In the genomic region with DNA sequence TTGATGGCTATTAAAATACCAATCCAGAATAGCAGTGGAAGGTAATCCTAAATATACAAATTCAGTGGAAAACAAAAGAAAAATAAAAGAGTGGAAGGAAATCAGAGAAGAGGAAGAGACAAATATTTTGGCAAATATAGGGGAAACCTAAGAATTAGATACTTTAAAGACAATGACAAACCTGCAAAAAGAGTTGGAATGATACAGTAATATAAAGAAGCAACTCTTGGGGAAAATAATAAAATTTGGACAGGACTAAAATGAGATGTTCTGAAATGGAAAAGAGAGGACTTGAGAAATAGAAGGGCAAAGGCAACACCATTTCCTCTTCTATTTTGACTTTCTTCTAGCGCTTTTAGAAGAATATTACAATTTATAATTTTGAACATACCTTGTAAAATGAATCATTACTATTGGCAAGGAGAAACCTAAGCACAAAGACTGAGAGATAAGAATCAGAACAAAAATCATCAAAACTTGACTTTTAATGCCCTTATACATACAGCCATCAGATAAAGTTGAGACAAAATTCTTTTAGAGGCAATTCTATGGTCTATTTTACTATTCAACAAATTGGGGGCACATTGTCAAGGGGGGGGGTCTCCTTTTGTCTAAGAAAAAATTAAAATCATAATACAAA, we compare ENCODE assay signal across 28 cellular contexts. TPM values are rescaled to one million over a fixed set of nuclear protein-coding genes. Genes with fewer than 3 reads are reported as not detected.
DNase-seq lines count a peak whose midpoint lies in the region; FAIRE-seq and TF ChIP-seq lines count a peak whose summit lies in the region.
"Had no signal": no experiment of that assay in that cellular context is flagged by ENCODE, and none has a peak within 500 bp of the region (broad histone marks: within the 10 kb centered on the region; RNA-seq: fewer than 3 reads in every experiment).

No MANE protein-coding gene starts in this region.

- H3K4me1 ChIP-seq in Loucy (ENCODE audit: insufficient read depth, low read length, poor library complexity, severe bottlenecking) (peaks cover 83% of the 10 kb centered on the region), mammary epithelial cell (ENCODE audit: insufficient read depth, low read length) (peaks cover 31% of the 10 kb centered on the region), mucosa of rectum (ENCODE audit: control insufficient read depth in 2 of 2, insufficient read depth in 2 of 2, low read length in 2 of 2) (peaks cover 6 to 22% of the 10 kb centered on the region in 2 donors)
- H3K4me1 ChIP-seq: psoas muscle had no signal

- BruUV-seq in mammary epithelial cell (replicated peaks; lab: Mats Ljungman, UMichigan), result no TSS peak

- H3K36me3 ChIP-seq in Loucy (ENCODE audit: insufficient read depth, low read length) (no peaks in the 10 kb centered on the region), mammary epithelial cell (ENCODE audit: insufficient read depth, low read length) (peaks cover 2% of the 10 kb centered on the region), mucosa of rectum (ENCODE audit: control insufficient read depth in 2 of 2, insufficient read depth in 2 of 2, low read length in 2 of 2) (peaks cover 0 to 3% of the 10 kb centered on the region in 2 donors)

- peak overlapping the region; percentile 77 for H3K4me3 ChIP-seq in Loucy (ENCODE audit: low read length, poor library complexity, severe bottlenecking)
- peak overlapping the region in 2 of 3 experiments; percentile 75 to 86 for H3K4me3 ChIP-seq in mammary epithelial cell (replicated peaks in 1 of 3; ENCODE audit: insufficient read depth in 1 of 3, low read depth in 2 of 3, low read length in 3 of 3)
- H3K4me3 ChIP-seq in mucosa of rectum (ENCODE audit: low read length in 2 of 2), result peak overlapping the region; percentile 85 to 87
- no peak overlapping the region for H3K4me3 ChIP-seq in dorsolateral prefrontal cortex
- H3K4me3 ChIP-seq: GM23248, K562, psoas muscle had no signal

- FAIRE-seq in H54 (lab: Jason Lieb, UNC), result peak; percentile 50
- FAIRE-seq: bronchial epithelial cell, HTR-8/SVneo had no signal

- H3F3A ChIP-seq in Loucy (ENCODE audit: low read depth), result no peaks in the 10 kb centered on the region

- H3K27me3 ChIP-seq in Loucy (ENCODE audit: insufficient read depth, low read length, poor library complexity, severe bottlenecking), result no peaks in the 10 kb centered on the region
- H3K27me3 ChIP-seq in mammary epithelial cell (ENCODE audit: insufficient read depth, low read length), result no peaks in the 10 kb centered on the region
- H3K27me3 ChIP-seq in mucosa of rectum (ENCODE audit: control insufficient read depth in 2 of 2, insufficient read depth in 2 of 2, low read length in 2 of 2), result no peaks in the 10 kb centered on the region
- no peaks in the 10 kb centered on the region for H3K27me3 ChIP-seq in dorsolateral prefrontal cortex

- peak overlapping the region; percentile 86 for H3K27ac ChIP-seq in mammary epithelial cell (ENCODE audit: insufficient read depth, low read depth, low read length)
- H3K27ac ChIP-seq in mucosa of rectum (ENCODE audit: low read depth in 2 of 2, low read length in 2 of 2), result peak overlapping the region in 1 of 2 donors; percentile 29
- no peak overlapping the region for H3K27ac ChIP-seq in dorsolateral prefrontal cortex
- H3K27ac ChIP-seq: GM23248, psoas muscle, RWPE1 had no signal

- no peak for TF ChIP-seq POLR2A in H54 (IDR thresholded peaks at IDR 0.05; ENCODE audit: low read depth, low read length)

- intact Hi-C loops in mammary epithelial cell (cut with micrococcal nuclease), result loop anchor here (10.0 kb wide), 1 partner anchor 223 kb away; no protein-coding TSS in a partner anchor
- intact Hi-C loops in dorsolateral prefrontal cortex (cut with DNase I), result no loop called here

- H3K4me2 ChIP-seq in Loucy (ENCODE audit: low read depth, low read length, poor library complexity, severe bottlenecking) (peak overlapping the region; percentile 78), mammary epithelial cell (ENCODE audit: insufficient read depth, low read depth, low read length) (peak overlapping the region; percentile 82)

- WGBS in mammary epithelial cell (ENCODE audit: low coverage, missing lambda C conversion rate), result 90% methylated on average over 1 of the region's 1 CpG

- dilution Hi-C loops in mammary epithelial cell (cut with HindIII; ENCODE audit: low sequenced_read_pairs), result no loop called here

- in situ Hi-C loops in mammary epithelial cell (cut with MboI; ENCODE audit: low sequenced_read_pairs in 2 of 2), result loop anchor here in 1 of 2 donors (10.0 kb wide), 1 partner anchor 57 kb away; a partner anchor contains a TSS

- H3K9ac ChIP-seq in Loucy (ENCODE audit: low read depth, low read length, poor library complexity, severe bottlenecking), result peak overlapping the region; percentile 76
- H3K9ac ChIP-seq in mammary epithelial cell (ENCODE audit: insufficient read depth, low read length), result no peak overlapping the region
- H3K9ac ChIP-seq in mucosa of rectum (ENCODE audit: low read depth in 1 of 2, low read length in 2 of 2), result peak overlapping the region; percentile 9 to 59
- H3K9ac ChIP-seq: GM23248 had no signal

- H2AFZ ChIP-seq in Loucy (ENCODE audit: low read length), result no peak overlapping the region
- no peak overlapping the region for H2AFZ ChIP-seq in mammary epithelial cell (ENCODE audit: low read depth, low read length)
- H2AFZ ChIP-seq: GM23248 had no signal

- peaks cover 100% of the 10 kb centered on the region for H3K79me2 ChIP-seq in Loucy (ENCODE audit: insufficient read depth, low read length)
- H3K79me2 ChIP-seq in mammary epithelial cell (ENCODE audit: insufficient read depth, low read length), result peaks cover 90% of the 10 kb centered on the region

- CTCF ChIA-PET in mammary epithelial cell (lab: Charles Lee; ENCODE audit: low non-redundant PET), result no interaction called here

- DNase-seq in H54 (ENCODE audit: insufficient read length, low spot score), result no peak
- no peak for DNase-seq in mammary epithelial cell
- DNase-seq in medulla oblongata (ENCODE audit: extremely low spot score), result no peak
- no peak for DNase-seq in dorsolateral prefrontal cortex
- DNase-seq in stimulated activated CD4-positive, alpha-beta T cell treated with anti-CD3 and anti-CD28 coated beads, Interleukin-2, amount 100 ng/mL, for 48 hours, result no peak
- DNase-seq in OCI-M1 (lab: John Stamatoyannopoulos, UW), result no peak
- DNase-seq: activated B cell treated with CpG ODN at 0.5 μM for 24 hours; activated CD8-positive, alpha-beta memory T cell treated with anti-CD3 and anti-CD28 coated beads, Interleukin-2, amount 10 ng/mL, durations not matched to agents 7 days and 5 days; anterior cingulate cortex; effector CD8-positive, alpha-beta T cell; erythroblast; head of caudate nucleus; naive thymus-derived CD8-positive, alpha-beta T cell; NCI-H1092 treated with DMSO at 0.1 percent for 48 hours; NCI-H1694 treated with DMSO at 0.1 percent for 48 hours; NCI-H2171; NCI-H510A; occipital lobe; psoas muscle; T-cell had no signal

- H3K9me3 ChIP-seq in Loucy (ENCODE audit: insufficient read depth, low read depth, low read length) (no peaks in the 10 kb centered on the region), mammary epithelial cell (replicated peaks; ENCODE audit: insufficient read depth, low read length) (no peaks in the 10 kb centered on the region), mucosa of rectum (ENCODE audit: control insufficient read depth in 2 of 2, low read length in 2 of 2) (no peaks in the 10 kb centered on the region)
- H3K9me3 ChIP-seq: psoas muscle had no signal

- H3K9me2 ChIP-seq in Loucy (replicated peaks; ENCODE audit: low read depth, low read length), result no peaks in the 10 kb centered on the region

- no peaks in the 10 kb centered on the region for H4K20me1 ChIP-seq in Loucy (ENCODE audit: insufficient read depth, low read length, poor library complexity, severe bottlenecking)
- no peaks in the 10 kb centered on the region for H4K20me1 ChIP-seq in mammary epithelial cell (ENCODE audit: insufficient read depth, low read length)

- TF ChIP-seq CTCF in Loucy (conservative IDR thresholded peaks at IDR 0.05; ENCODE audit: low read length) (no peak), mammary epithelial cell (conservative IDR thresholded peaks at IDR 0.05 in 1 of 2, IDR thresholded peaks at IDR 0.05 in 1 of 2; ENCODE audit: extremely low read depth in 1 of 2, insufficient read depth in 1 of 2, low read depth in 1 of 2, low read length in 2 of 2) (no peak), dorsolateral prefrontal cortex (IDR thresholded peaks at IDR 0.05 in 54 of 56, conservative IDR thresholded peaks at IDR 0.05 in 2 of 56; ENCODE audit: low read depth in 1 of 56, partially characterized antibody in 56 of 56) (no peak)

RNA-seq across cellular contexts. Expression of a gene that starts 5.2 kb away (rescaled TPM):
- total RNA-seq in mammary epithelial cell (10 to 100 TPM in 1 of 2 donors, 1 to 10 TPM in 1; 9.3 to 11.4 TPM), dorsolateral prefrontal cortex (10 to 100 TPM in 1 of 120 experiments, 1 to 10 TPM in 118, under 1 TPM in 1; 0.83 to 16.3 (median 3.4) TPM)
- 6.4 TPM for polyA plus RNA-seq in mammary epithelial cell
- polyA minus RNA-seq in mammary epithelial cell, result 9.7 TPM
- total RNA-seq: G401 had no signal

Comparison
In these comparisons a context has a peak if more than half of its experiments do, and no peak if none do; other contexts are left out.
1. H3K4me3 ChIP-seq: peak in Loucy (single experiment), mammary epithelial cell (2 of 3) and mucosa of rectum (2 of 2); none in dorsolateral prefrontal cortex (0 of 59).